In genomic region chr6:44233560-44234100, GRCh38 we compare ENCODE assay signal across 1 cellular context.
TF ChIP-seq lines count a peak whose summit lies in the region.

No MANE protein-coding gene starts in this region.

TF ChIP-seq in K562, 482 proteins besides CTCF, POLR2A, EP300 and RAD21 (continued from another document):
- TF ChIP-seq MGA (IDR thresholded peaks at IDR 0.05) (no peak), MAFK (IDR thresholded peaks at IDR 0.05; ENCODE audit: low read length) (no peak), GATAD2B (IDR thresholded peaks at IDR 0.05; ENCODE audit: borderline replicate concordance) (no peak), USF1 (CRISPR knock-in tag; IDR thresholded peaks at IDR 0.05) (no peak)
